24 cellular contexts compared by ENCODE assay signal in genomic region chr11:106828976-106829375, GRCh38.
DNase-seq lines count a peak whose midpoint lies in the region; FAIRE-seq and TF ChIP-seq lines count a peak whose summit lies in the region.
"Had no signal": no experiment of that assay in that cellular context is flagged by ENCODE, and none has a peak within 500 bp of the region (broad histone marks: within the 10 kb centered on the region; RNA-seq: fewer than 3 reads in every experiment).

No MANE protein-coding gene starts in this region.

- H3K27ac Mint-ChIP-seq in astrocyte (ENCODE audit: unreplicated experiment) = no peak overlapping the region
- H3K27ac Mint-ChIP-seq: B cell; CD4-positive, alpha-beta T cell; CD8-positive, alpha-beta T cell had no signal

- no peaks in the 10 kb centered on the region for H3K27me3 Mint-ChIP-seq in astrocyte (ENCODE audit: low read depth, unreplicated experiment)
- H3K27me3 Mint-ChIP-seq: B cell; CD4-positive, alpha-beta T cell had no signal

- DNase-seq in NCI-H226 = peak; percentile 76
- DNase-seq in astrocyte (ENCODE audit: low read depth) = peak; percentile 22
- peak; percentile 13 for DNase-seq in fibroblast of pulmonary artery (ENCODE audit: low read depth)
- peak; percentile 8 for DNase-seq in iris pigment epithelial cell (ENCODE audit: low read depth)
- DNase-seq in activated CD4-positive, alpha-beta T cell treated with anti-CD3 and anti-CD28 coated beads for 48 hours = no peak
- DNase-seq in NCI-H2171 (lab: John Stamatoyannopoulos, UW) = no peak
- DNase-seq in hypothalamus (lab: John Stamatoyannopoulos, UW) = no peak
- DNase-seq in NCI-H2227 treated with DMSO at 0.1 percent for 48 hours (lab: John Stamatoyannopoulos, UW) = no peak
- DNase-seq: AML-193; Caco-2; Calu3; CD4-positive, alpha-beta T cell; CD8-positive, alpha-beta T cell; DMS79 treated with DMSO at 0.1 percent for 48 hours; GF-D8 had no signal

- H3K4me2 ChIP-seq in astrocyte (ENCODE audit: low read length) = no peak overlapping the region
- H3K4me2 ChIP-seq: A549; BLaER1 treated with 17β-estradiol and CSF1 and Interleukin-3, amounts not matched to agents 10 nM and 100 nM had no signal

- peaks cover 3% of the 10 kb centered on the region for H3K36me3 Mint-ChIP-seq in astrocyte (ENCODE audit: low read depth, unreplicated experiment)
- H3K36me3 Mint-ChIP-seq: CD8-positive, alpha-beta T cell had no signal

- no peaks in the 10 kb centered on the region for H3K27me3 ChIP-seq in astrocyte (ENCODE audit: insufficient read depth, low read length)
- H3K27me3 ChIP-seq: BLaER1 treated with 17β-estradiol and CSF1 and Interleukin-3, amounts not matched to agents 10 nM and 100 nM had no signal

- H3K9me3 ChIP-seq in astrocyte (ENCODE audit: insufficient read depth, low read depth, low read length) = no peaks in the 10 kb centered on the region
- H3K9me3 ChIP-seq: A549, Caco-2 had no signal

- H3K9me3 Mint-ChIP-seq in astrocyte (ENCODE audit: unreplicated experiment) = no peaks in the 10 kb centered on the region

- H3K36me3 ChIP-seq in astrocyte (ENCODE audit: insufficient read depth, low read length) = no peaks in the 10 kb centered on the region
- H3K36me3 ChIP-seq: BLaER1 treated with 17β-estradiol and CSF1 and Interleukin-3, amounts not matched to agents 10 nM and 100 nM had no signal

- peaks cover 4% of the 10 kb centered on the region for H3K4me1 Mint-ChIP-seq in astrocyte (ENCODE audit: low read depth, unreplicated experiment)
- H3K4me1 Mint-ChIP-seq: B cell had no signal

- FAIRE-seq in astrocyte (lab: Jason Lieb, UNC) = no peak
- FAIRE-seq: A549, D721Med, G401.6, GM12891, GM18507 had no signal

- H3K4me3 ChIP-seq in astrocyte (ENCODE audit: insufficient read depth, low read depth, low read length) (no peak overlapping the region), fibroblast of pulmonary artery (replicated peaks; ENCODE audit: low read depth, low read length) (no peak overlapping the region)
- H3K4me3 ChIP-seq: A549; BLaER1 treated with 17β-estradiol and CSF1 and Interleukin-3, amounts not matched to agents 10 nM and 100 nM had no signal

- H4K20me1 ChIP-seq in astrocyte (ENCODE audit: insufficient read depth, low read length) = no peaks in the 10 kb centered on the region
- H4K20me1 ChIP-seq: BLaER1 treated with 17β-estradiol and CSF1 and Interleukin-3, amounts not matched to agents 10 nM and 100 nM had no signal

- no peaks in the 10 kb centered on the region for H3K79me2 ChIP-seq in astrocyte (ENCODE audit: insufficient read depth, low read length)

- TF ChIP-seq CTCF in astrocyte (IDR thresholded peaks at IDR 0.05; ENCODE audit: insufficient read depth, low read depth, low read length) = no peak
- no peak for TF ChIP-seq CTCF in fibroblast of pulmonary artery (IDR thresholded peaks at IDR 0.05; ENCODE audit: low read length, missing control alignments)

- H3K4me1 ChIP-seq in astrocyte (ENCODE audit: insufficient read depth, low read length) = no peaks in the 10 kb centered on the region
- H3K4me1 ChIP-seq: A549; BLaER1 treated with 17β-estradiol and CSF1 and Interleukin-3, amounts not matched to agents 10 nM and 100 nM had no signal

- no peak overlapping the region for H3K4me3 Mint-ChIP-seq in astrocyte (ENCODE audit: unreplicated experiment)
- H3K4me3 Mint-ChIP-seq: B cell; CD4-positive, alpha-beta T cell; CD8-positive, alpha-beta T cell had no signal

- H3K9ac ChIP-seq in astrocyte (ENCODE audit: low read length) = no peak overlapping the region
- H3K9ac ChIP-seq: BLaER1 treated with 17β-estradiol and CSF1 and Interleukin-3, amounts not matched to agents 10 nM and 100 nM had no signal

- H3K27ac ChIP-seq in astrocyte (ENCODE audit: low read depth, low read length) = no peak overlapping the region
- H3K27ac ChIP-seq: 22Rv1; A549; BLaER1 treated with 17β-estradiol and CSF1 and Interleukin-3, amounts not matched to agents 10 nM and 100 nM; C4-2B had no signal

- H2AFZ ChIP-seq in astrocyte (ENCODE audit: low read depth, low read length) = no peak overlapping the region

Comparison
In these comparisons a context has a peak if more than half of its experiments do, and no peak if none do; other contexts are left out.
1. DNase-seq: peak in NCI-H226 (single experiment), astrocyte (single experiment), fibroblast of pulmonary artery (single experiment) and iris pigment epithelial cell (single experiment); none in activated CD4-positive, alpha-beta T cell treated with anti-CD3 and anti-CD28 coated beads for 48 hours (single experiment), NCI-H2171 (single experiment), hypothalamus (0 of 51) and NCI-H2227 treated with DMSO at 0.1 percent for 48 hours (single experiment).